Comparison of ENCODE assay signal across 15 cellular contexts in the genomic region with DNA sequence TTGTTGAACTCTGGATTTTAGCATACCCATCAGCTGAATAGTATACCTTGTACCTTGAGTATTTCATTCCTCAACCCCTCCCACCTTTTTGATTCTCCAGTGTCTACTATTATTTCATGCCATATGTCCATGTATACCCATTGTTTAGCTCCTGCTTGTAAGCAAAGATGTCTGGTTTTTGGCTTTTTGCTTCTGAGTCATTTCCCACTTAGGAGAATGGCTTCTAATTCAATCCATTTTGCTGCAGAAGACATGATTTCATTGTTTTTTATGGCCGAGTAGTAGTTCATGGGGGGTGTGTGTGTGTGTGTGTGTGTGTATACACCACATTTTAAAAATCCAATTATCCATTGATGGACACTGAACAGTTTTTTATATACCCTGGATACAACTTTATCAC. TPM values are rescaled to one million over a fixed set of nuclear protein-coding genes. Genes with fewer than 3 reads are reported as not detected.
DNase-seq lines count a peak whose midpoint lies in the region; ATAC-seq, FAIRE-seq and TF ChIP-seq lines count a peak whose summit lies in the region.
"Had no signal": no experiment of that assay in that cellular context is flagged by ENCODE, and none has a peak within 500 bp of the region (broad histone marks: within the 10 kb centered on the region; RNA-seq: fewer than 3 reads in every experiment).

No MANE protein-coding gene starts in this region.

- H3K36me3 ChIP-seq in IMR-90 (ENCODE audit: control insufficient read depth, insufficient read depth, low read length) (peaks cover 32% of the 10 kb centered on the region), endothelial cell of umbilical vein (ENCODE audit: control insufficient read depth in 2 of 2, extremely low read depth in 1 of 2, insufficient read depth in 2 of 2, low read length in 2 of 2) (peaks cover 8 to 15% of the 10 kb centered on the region in 2 experiments)

- no peak overlapping the region for H2BK120ac ChIP-seq in IMR-90 (ENCODE audit: low read depth, low read length)

- FAIRE-seq in D721Med (lab: Jason Lieb, UNC) (peak; percentile 25), endothelial cell of umbilical vein (lab: Jason Lieb, UNC) (peak; percentile 75)
- FAIRE-seq: H54 had no signal

- H3K9me3 ChIP-seq in IMR-90 (ENCODE audit: control insufficient read depth, insufficient read depth, low read length) (no peaks in the 10 kb centered on the region), endothelial cell of umbilical vein (replicated peaks; ENCODE audit: control insufficient read depth, insufficient read depth, low read length) (no peaks in the 10 kb centered on the region)

- H3K27me3 ChIP-seq in IMR-90 (ENCODE audit: control insufficient read depth, insufficient read depth, low read length) (no peaks in the 10 kb centered on the region), endothelial cell of umbilical vein (ENCODE audit: control insufficient read depth in 2 of 2, insufficient read depth in 2 of 2, low read length in 2 of 2) (no peaks in the 10 kb centered on the region)

- no peak overlapping the region for H3K23ac ChIP-seq in IMR-90 (ENCODE audit: low read depth, low read length)

- H2BK5ac ChIP-seq in IMR-90 (ENCODE audit: low read depth, low read length, poor library complexity, severe bottlenecking) = peak overlapping the region; percentile 17

- H3K4me1 Mint-ChIP-seq in memory B cell = peaks cover 11% of the 10 kb centered on the region

- intact Hi-C loops in IMR-90 (cut with micrococcal nuclease) = no loop called here
- intact Hi-C loops in endothelial cell of umbilical vein (cut with micrococcal nuclease) = no loop called here

- ATAC-seq in IMR-90 (ENCODE audit: low read depth) (no peak), memory B cell (ENCODE audit: low read depth) (no peak), HG02981 (IDR thresholded peaks at IDR 0.05; ENCODE audit: unreplicated experiment) (no peak), HG03095 (IDR thresholded peaks at IDR 0.05; ENCODE audit: unreplicated experiment) (no peak)
- ATAC-seq: CD8-positive, alpha-beta T cell; HCT116 had no signal

- no peak overlapping the region for H2AK5ac ChIP-seq in IMR-90 (ENCODE audit: low read depth, low read length)

- TF ChIP-seq POLR2A in IMR-90 (IDR thresholded peaks at IDR 0.05; ENCODE audit: low read depth, low read length) = no peak
- TF ChIP-seq POLR2A in endothelial cell of umbilical vein (IDR thresholded peaks at IDR 0.05; ENCODE audit: low read depth, low read length) = no peak

- DNase-seq in D721Med (ENCODE audit: insufficient read length, low spot score) (no peak), IMR-90 (peak; percentile 26), endothelial cell of umbilical vein (ENCODE audit: low read depth, low spot score) (peak; percentile 79), memory B cell (ENCODE audit: low spot score in 2 of 2) (no peak), germinal center (ENCODE audit: low spot score) (no peak)
- DNase-seq: C1 segment of cervical spinal cord; CD8-positive, alpha-beta T cell; COR-L47; DMS53; GF-D8 had no signal

- no CpG with 5 or more reads among the region's 1 CpG for WGBS in IMR-90 (ENCODE audit: extremely low coverage in 2 of 2, insufficient read length in 1 of 2), 2 experiments

- dilution Hi-C loops in IMR-90 (cut with HindIII; ENCODE audit: low sequenced_read_pairs, unreplicated experiment) = no loop called here
- dilution Hi-C loops in endothelial cell of umbilical vein (cut with MboI; ENCODE audit: extremely low pct_ligation_motif_present, low sequenced_read_pairs) = no loop called here

- CTCF ChIA-PET in IMR-90 (lab: Yijun Ruan, JAX) (no interaction called here), endothelial cell of umbilical vein (lab: Charles Lee) (interaction anchor here (0.7 to 1.1 kb wide), 3 partner anchors 10 to 28 kb away, joined by 3 read pairs; no protein-coding TSS in a partner anchor)

- peaks cover 43% of the 10 kb centered on the region for H3K36me3 Mint-ChIP-seq in memory B cell

- H3K4me3 ChIP-seq in IMR-90 (ENCODE audit: insufficient read depth, low read depth, low read length) (no peak overlapping the region), endothelial cell of umbilical vein (replicated peaks in 1 of 3; ENCODE audit: insufficient read depth in 1 of 3, low read depth in 1 of 3, low read length in 3 of 3) (no peak overlapping the region)

- H3K79me2 ChIP-seq in endothelial cell of umbilical vein (ENCODE audit: control insufficient read depth, insufficient read depth, low read length) = peaks cover 2% of the 10 kb centered on the region

- H4K8ac ChIP-seq in IMR-90 (ENCODE audit: low read depth in 2 of 2, low read length in 2 of 2) = no peak overlapping the region

- TF ChIP-seq CTCF in D721Med (IDR thresholded peaks at IDR 0.05; ENCODE audit: insufficient read depth, missing control alignments) (no peak), IMR-90 (conservative IDR thresholded peaks at IDR 0.05; ENCODE audit: low read depth, low read length) (no peak), endothelial cell of umbilical vein (IDR thresholded peaks at IDR 0.05; ENCODE audit: extremely low read depth in 1 of 2, insufficient read depth in 1 of 2, low read depth in 1 of 2, low read length in 2 of 2) (no peak)

- TF ChIP-seq RAD21 in IMR-90 (IDR thresholded peaks at IDR 0.05; ENCODE audit: low read length) = no peak

- H2BK20ac ChIP-seq in IMR-90 (ENCODE audit: low read depth, low read length) = no peak overlapping the region

- H4K20me1 ChIP-seq in IMR-90 (ENCODE audit: insufficient read depth, low read length) (peaks cover 4% of the 10 kb centered on the region; the same call in 1 of the 2 replicates), endothelial cell of umbilical vein (replicated peaks; ENCODE audit: control insufficient read depth, extremely low read depth, insufficient read depth, low read length) (no peaks in the 10 kb centered on the region)

- H3K9me1 ChIP-seq in IMR-90 (ENCODE audit: insufficient read depth, low read length) (peaks cover 4% of the 10 kb centered on the region), endothelial cell of umbilical vein (replicated peaks; ENCODE audit: control insufficient read depth, extremely low read depth, insufficient read depth, low read length) (no peaks in the 10 kb centered on the region)

- BruUV-seq in IMR-90 (replicated peaks; lab: Mats Ljungman, UMichigan) (no TSS peak), endothelial cell of umbilical vein (replicated peaks; lab: Mats Ljungman, UMichigan) (no TSS peak)

- POLR2A ChIA-PET in IMR-90 (lab: Charles Lee; ENCODE audit: unreplicated experiment) (no interaction called here), endothelial cell of umbilical vein (lab: Charles Lee) (interaction anchor here (0.7 kb wide), 2 partner anchors 9 to 43 kb away, joined by 3 to 4 read pairs; no protein-coding TSS in a partner anchor)

- H3K4me2 ChIP-seq in IMR-90 (ENCODE audit: low read depth, low read length) = no peak overlapping the region
- no peak overlapping the region for H3K4me2 ChIP-seq in endothelial cell of umbilical vein (ENCODE audit: insufficient read depth, low read length)

- no peak overlapping the region for H3K27ac ChIP-seq in IMR-90 (ENCODE audit: insufficient read depth, low read length)
- H3K27ac ChIP-seq in endothelial cell of umbilical vein (ENCODE audit: insufficient read depth, low read depth, low read length) = peak overlapping the region; percentile 63

- no peak overlapping the region for H2BK15ac ChIP-seq in IMR-90 (ENCODE audit: low read depth, low read length)

- H3K4me1 ChIP-seq in IMR-90 (ENCODE audit: control insufficient read depth, insufficient read depth, low read length) (peaks cover 8% of the 10 kb centered on the region), endothelial cell of umbilical vein (ENCODE audit: control insufficient read depth, extremely low read depth, insufficient read depth, low read length) (peaks cover 32% of the 10 kb centered on the region)

- H3K9ac ChIP-seq in IMR-90 (ENCODE audit: low read depth, low read length) = no peak overlapping the region
- no peak overlapping the region for H3K9ac ChIP-seq in endothelial cell of umbilical vein (replicated peaks; ENCODE audit: extremely low read depth, insufficient read depth, low read length)

- H3K4ac ChIP-seq in IMR-90 (ENCODE audit: low read depth, low read length) = no peak overlapping the region

- in situ Hi-C loops in IMR-90 (cut with MboI; ENCODE audit: low sequenced_read_pairs) = no loop called here

- H4K5ac ChIP-seq in IMR-90 (ENCODE audit: low read depth, low read length) = no peak overlapping the region

- H3K14ac ChIP-seq in IMR-90 (replicated peaks; ENCODE audit: low read depth, low read length) = no peak overlapping the region

- H3K18ac ChIP-seq in IMR-90 (ENCODE audit: low read depth, low read length) = no peak overlapping the region

- no peak overlapping the region for H2AFZ ChIP-seq in IMR-90 (replicated peaks; ENCODE audit: low read length, poor library complexity)
- H2AFZ ChIP-seq in endothelial cell of umbilical vein (ENCODE audit: low read depth, low read length) = no peak overlapping the region

- H3K27me3 Mint-ChIP-seq in memory B cell = no peaks in the 10 kb centered on the region
- H3K27me3 Mint-ChIP-seq: B cell had no signal

- no peaks in the 10 kb centered on the region for H3K9me3 Mint-ChIP-seq in memory B cell
- H3K9me3 Mint-ChIP-seq: CD8-positive, alpha-beta T cell had no signal

- no peak overlapping the region for H2AK9ac ChIP-seq in IMR-90 (replicated peaks; ENCODE audit: low read depth, low read length, poor library complexity)

- H3K79me1 ChIP-seq in IMR-90 (ENCODE audit: low read depth in 1 of 2, low read length in 2 of 2) = peaks cover 8 to 40% of the 10 kb centered on the region in 2 experiments

- H3K27ac Mint-ChIP-seq in memory B cell = peak overlapping the region; percentile 57
- H3K27ac Mint-ChIP-seq: B cell; CD8-positive, alpha-beta T cell had no signal

- no peak overlapping the region for H3K56ac ChIP-seq in IMR-90 (ENCODE audit: extremely low read depth, insufficient read depth, low read length)

- H4K91ac ChIP-seq in IMR-90 (ENCODE audit: insufficient read depth, low read depth, low read length) = no peak overlapping the region

- H3K4me3 Mint-ChIP-seq in memory B cell = no peak overlapping the region
- H3K4me3 Mint-ChIP-seq: B cell; CD8-positive, alpha-beta T cell had no signal

RNA-seq across cellular contexts. Expression of a gene that starts 24.3 kb away (rescaled TPM):
- 1.9 and 2.2 TPM in 2 replicates for total RNA-seq in IMR-90 (2012; rRNA removed)
- 0.87 and 1.1 TPM in 2 replicates for polyA plus RNA-seq in IMR-90 (2012; rRNA removed)
- 0.50 and 0.91 TPM in 2 replicates for polyA plus RNA-seq in IMR-90 (2012; cell fraction: cytosol; rRNA removed)
- 1.0 and 2.0 TPM in 2 replicates for polyA plus RNA-seq in IMR-90 (2012; cell fraction: nucleus; rRNA removed; ENCODE audit: low replicate concordance)
- total RNA-seq in endothelial cell of umbilical vein = 0.85 and 0.88 TPM in 2 replicates
- 0.18 and 0.25 TPM in 2 replicates for polyA plus RNA-seq in endothelial cell of umbilical vein
- 0.15 and 0.16 TPM in 2 replicates for polyA plus RNA-seq in endothelial cell of umbilical vein (2011; cell fraction: cytosol; rRNA removed)
- polyA plus RNA-seq in endothelial cell of umbilical vein (2011; cell fraction: nucleus; rRNA removed) = 0.18 and 0.21 TPM in 2 replicates
- 3.1 and 6.1 TPM in 2 replicates for polyA plus RNA-seq in endothelial cell of umbilical vein (2012)
- polyA minus RNA-seq in endothelial cell of umbilical vein = 0.47 and 0.49 TPM in 2 replicates
- polyA minus RNA-seq in endothelial cell of umbilical vein (2011; cell fraction: cytosol; rRNA and poly(A)+ RNA removed) = 77.0 TPM
- polyA minus RNA-seq in endothelial cell of umbilical vein (2011; cell fraction: nucleus; rRNA and poly(A)+ RNA removed) = 0.34 and 0.43 TPM in 2 replicates
- total RNA-seq: CD8-positive, alpha-beta T cell had no signal

RNA-seq across cellular contexts. Expression of a gene that starts 33.3 kb away (rescaled TPM):
- 97.2 and 161 TPM in 2 replicates for total RNA-seq in IMR-90 (2012; rRNA removed)
- polyA plus RNA-seq in IMR-90 (2012; rRNA removed) = 48.1 and 48.8 TPM in 2 replicates
- 22.6 and 26.0 TPM in 2 replicates for polyA plus RNA-seq in IMR-90 (2012; cell fraction: cytosol; rRNA removed)
- polyA plus RNA-seq in IMR-90 (2012; cell fraction: nucleus; rRNA removed; ENCODE audit: low replicate concordance) = 43.0 and 129 TPM in 2 replicates
- total RNA-seq in endothelial cell of umbilical vein = 74.8 and 90.5 TPM in 2 replicates
- polyA plus RNA-seq in endothelial cell of umbilical vein = 31.7 and 37.8 TPM in 2 replicates
- polyA plus RNA-seq in endothelial cell of umbilical vein (2011; cell fraction: cytosol; rRNA removed) = 42.9 TPM in 2 replicates
- 102 and 115 TPM in 2 replicates for polyA plus RNA-seq in endothelial cell of umbilical vein (2011; cell fraction: nucleus; rRNA removed)
- 59.4 and 91.1 TPM in 2 replicates for polyA plus RNA-seq in endothelial cell of umbilical vein (2012)
- polyA minus RNA-seq in endothelial cell of umbilical vein = 123 and 126 TPM in 2 replicates
- polyA minus RNA-seq in endothelial cell of umbilical vein (2011; cell fraction: cytosol; rRNA and poly(A)+ RNA removed) = 57.0 TPM
- 123 and 149 TPM in 2 replicates for polyA minus RNA-seq in endothelial cell of umbilical vein (2011; cell fraction: nucleus; rRNA and poly(A)+ RNA removed)

RNA-seq across cellular contexts. Expression of a gene that starts 33.8 kb away (rescaled TPM):
- total RNA-seq in IMR-90 (2012; rRNA removed) = 86.1 and 91.9 TPM in 2 replicates
- 39.5 and 48.7 TPM in 2 replicates for polyA plus RNA-seq in IMR-90 (2012; rRNA removed)
- polyA plus RNA-seq in IMR-90 (2012; cell fraction: cytosol; rRNA removed) = 14.5 and 32.5 TPM in 2 replicates
- 13.7 and 38.2 TPM in 2 replicates for polyA plus RNA-seq in IMR-90 (2012; cell fraction: nucleus; rRNA removed; ENCODE audit: low replicate concordance)
- total RNA-seq in endothelial cell of umbilical vein = 13.2 and 13.8 TPM in 2 replicates
- 20.2 and 23.1 TPM in 2 replicates for polyA plus RNA-seq in endothelial cell of umbilical vein
- 13.1 and 14.2 TPM in 2 replicates for polyA plus RNA-seq in endothelial cell of umbilical vein (2011; cell fraction: cytosol; rRNA removed)
- polyA plus RNA-seq in endothelial cell of umbilical vein (2011; cell fraction: nucleus; rRNA removed) = 15.1 and 16.5 TPM in 2 replicates
- 15.7 and 16.7 TPM in 2 replicates for polyA plus RNA-seq in endothelial cell of umbilical vein (2012)
- polyA minus RNA-seq in endothelial cell of umbilical vein = 17.6 and 28.2 TPM in 2 replicates
- polyA minus RNA-seq in endothelial cell of umbilical vein (2011; cell fraction: cytosol; rRNA and poly(A)+ RNA removed) = 63.3 TPM
- polyA minus RNA-seq in endothelial cell of umbilical vein (2011; cell fraction: nucleus; rRNA and poly(A)+ RNA removed) = 13.2 and 18.0 TPM in 2 replicates

Comparison
In these comparisons a context has a peak if more than half of its experiments do, and no peak if none do; other contexts are left out.
1. DNase-seq: peak in IMR-90 (single experiment) and endothelial cell of umbilical vein (single experiment); none in D721Med (single experiment), memory B cell (0 of 2) and germinal center (single experiment).